In genomic region chr12:238116-238515, GRCh38 we compare ENCODE assay signal across 29 cellular contexts. TPM values are rescaled to one million over a fixed set of nuclear protein-coding genes. Genes with fewer than 3 reads are reported as not detected.
DNase-seq lines count a peak whose midpoint lies in the region; ATAC-seq, FAIRE-seq and TF ChIP-seq lines count a peak whose summit lies in the region.
"Had no signal": no experiment of that assay in that cellular context is flagged by ENCODE, and none has a peak within 500 bp of the region (broad histone marks: within the 10 kb centered on the region; RNA-seq: fewer than 3 reads in every experiment).

No MANE protein-coding gene starts in this region.

- no peak for ATAC-seq in PC-3
- ATAC-seq in GM18870 (IDR thresholded peaks at IDR 0.05; ENCODE audit: unreplicated experiment), result no peak
- no peak for ATAC-seq in HG03045 (IDR thresholded peaks at IDR 0.05; ENCODE audit: unreplicated experiment)
- ATAC-seq: CD8-positive, alpha-beta T cell; Right ventricle myocardium inferior had no signal

- CTCF ChIA-PET in PC-3 (lab: Charles Lee), result no interaction called here

- H3F3A ChIP-seq in PC-3 (ENCODE audit: low read length, unreplicated experiment), result no peaks in the 10 kb centered on the region

- TF ChIP-seq CTCF in kidney (IDR thresholded peaks at IDR 0.05; ENCODE audit: borderline replicate concordance, extremely low read depth, insufficient read depth) (no peak), PC-3 (conservative IDR thresholded peaks at IDR 0.05; ENCODE audit: low read depth, low read length) (no peak)

- H3K36me3 ChIP-seq in kidney (ENCODE audit: control insufficient read depth in 1 of 2, insufficient read depth in 2 of 2, low read length in 2 of 2) (peaks cover 2 to 10% of the 10 kb centered on the region in 2 donors), PC-3 (ENCODE audit: low read depth, low read length) (no peaks in the 10 kb centered on the region)
- H3K36me3 ChIP-seq: SJSA1 had no signal

- H3K9ac ChIP-seq in kidney (ENCODE audit: low read length in 2 of 2) (no peak overlapping the region), PC-3 (ENCODE audit: low read length) (no peak overlapping the region)

- H3K4me2 ChIP-seq in PC-3 (ENCODE audit: low read length), result no peak overlapping the region

- no peaks in the 10 kb centered on the region for H3K79me2 ChIP-seq in PC-3 (ENCODE audit: low read length)

- H3K4me1 ChIP-seq in kidney (ENCODE audit: control insufficient read depth in 1 of 2, insufficient read depth in 1 of 2, low read depth in 1 of 2, low read length in 2 of 2), result peaks cover 12 to 14% of the 10 kb centered on the region in 2 donors
- no peaks in the 10 kb centered on the region for H3K4me1 ChIP-seq in PC-3 (ENCODE audit: insufficient read depth, low read length)
- H3K4me1 ChIP-seq: SJSA1 had no signal

- DNase-seq in activated effector memory CD4-positive, alpha-beta T cell treated with anti-CD3 and anti-CD28 coated beads, Interleukin-2, amount 50 U/mL, for 16 hours, result peak; percentile 9
- DNase-seq in activated effector memory CD4-positive, alpha-beta T cell treated with Interleukin-2 at 50 U/mL for 16 hours, result no peak
- DNase-seq in kidney (no peak), posterior vena cava (ENCODE audit: low spot score) (peak; percentile 14), PC-3 (no peak), NAMALWA (ENCODE audit: low spot score) (no peak)
- DNase-seq: AML-193, C1 segment of cervical spinal cord, DMS153, KG1, NCI-H1092 treated with DMSO at 0.1 percent for 48 hours, NCI-H146, NCI-H2029, NCI-H226, NCI-H524 treated with DMSO at 0.1 percent for 48 hours, NCI-H82 had no signal

- peaks cover 0 to 3% of the 10 kb centered on the region in 2 donors for H3K9me3 ChIP-seq in kidney (ENCODE audit: control insufficient read depth in 1 of 2, low read length in 2 of 2)
- H3K9me3 ChIP-seq in PC-3 (ENCODE audit: low read length), result no peaks in the 10 kb centered on the region

- POLR2A ChIA-PET in PC-3 (lab: Charles Lee; ENCODE audit: unreplicated experiment), result no interaction called here

- BruUV-seq in PC-3 (replicated peaks; lab: Mats Ljungman, UMichigan), result no TSS peak

- intact Hi-C loops in kidney (cut with DNase I) (no loop called here), posterior vena cava (cut with DNase I) (no loop called here), PC-3 (cut with micrococcal nuclease) (no loop called here)

- no peak for FAIRE-seq in kidney (lab: Jason Lieb, UNC)
- FAIRE-seq: GM12891, RCC 7860 had no signal

- H3K27ac ChIP-seq in kidney (ENCODE audit: low read depth in 2 of 2, low read length in 2 of 2) (peak overlapping the region; percentile 56 to 71), PC-3 (ENCODE audit: low read length) (no peak overlapping the region)
- H3K27ac ChIP-seq: HL-60, SJSA1 had no signal

- H2AFZ ChIP-seq in PC-3 (ENCODE audit: low read length), result no peak overlapping the region

- H4K20me1 ChIP-seq in PC-3 (ENCODE audit: low read length), result no peaks in the 10 kb centered on the region

- no peaks in the 10 kb centered on the region for H3K9me2 ChIP-seq in PC-3 (replicated peaks; ENCODE audit: low read length)

- peaks cover 12% of the 10 kb centered on the region; the same call in 1 of the 2 replicates for H3K27me3 ChIP-seq in PC-3 (ENCODE audit: low read length)
- H3K27me3 ChIP-seq: SJSA1 had no signal

- H3K4me3 ChIP-seq in kidney (ENCODE audit: low read length in 2 of 2), result no peak overlapping the region
- H3K4me3 ChIP-seq in PC-3 (ENCODE audit: low read length), result no peak overlapping the region
- H3K4me3 ChIP-seq: SJSA1 had no signal

RNA-seq across cellular contexts. Expression of gene SLC6A12, which starts 24.2 kb away (rescaled TPM):
- total RNA-seq in kidney (130 TPM), posterior vena cava (1 to 10 TPM in 1 of 2 donors, under 1 TPM in 1; 1.00 to 1.0 TPM), PC-3 (2014; rRNA removed) (not detected in 2 replicates)
- polyA plus RNA-seq in kidney (ENCODE audit: insufficient read depth, low read depth, low replicate concordance), result 45.6 TPM
- total RNA-seq: CD8-positive, alpha-beta T cell; G401; HT-29; SJSA1 had no signal

RNA-seq across cellular contexts. Expression of gene SLC6A13, which starts 24.5 kb away (rescaled TPM):
- 22.8 TPM for total RNA-seq in kidney
- polyA plus RNA-seq in kidney (ENCODE audit: insufficient read depth, low read depth, low replicate concordance), result 161 TPM
- not detected for total RNA-seq in posterior vena cava
- total RNA-seq in PC-3 (2014; rRNA removed), result not detected in 2 replicates
- total RNA-seq: A172; CD8-positive, alpha-beta T cell; G401; H9; HT-29; SJSA1 had no signal
- polyA plus RNA-seq: AG04450 had no signal

Comparison
In these comparisons a context has a peak if more than half of its experiments do, and no peak if none do; other contexts are left out.
1. DNase-seq: peak in activated effector memory CD4-positive, alpha-beta T cell treated with anti-CD3 and anti-CD28 coated beads, Interleukin-2, amount 50 U/mL, for 16 hours (single experiment) and posterior vena cava (single experiment); none in activated effector memory CD4-positive, alpha-beta T cell treated with Interleukin-2 at 50 U/mL for 16 hours (single experiment), kidney (single experiment), PC-3 (single experiment) and NAMALWA (single experiment).
2. RNA of gene SLC6A12, which starts 24.2 kb away (total RNA-seq): 130 TPM in kidney (single experiment); 1.00 to 1.0 TPM in posterior vena cava and not detected in PC-3; every median in the first group is over 10 times any median in the second.
3. RNA of gene SLC6A13, which starts 24.5 kb away (total RNA-seq): 22.8 TPM in kidney (single experiment); not detected in posterior vena cava and not detected in PC-3; every median in the first group is over 10 times any median in the second.